8 cellular contexts compared by ENCODE assay signal in genomic region chr11:66883021-66883968, GRCh38. TPM values are rescaled to one million over a fixed set of nuclear protein-coding genes. Genes with fewer than 3 reads are reported as not detected.
DNase-seq lines count a peak whose midpoint lies in the region; ATAC-seq, FAIRE-seq and TF ChIP-seq lines count a peak whose summit lies in the region.

No MANE protein-coding gene starts in this region.

- ATAC-seq in HG02571 (IDR thresholded peaks at IDR 0.05; ENCODE audit: unreplicated experiment) (no peak), HG02840 (IDR thresholded peaks at IDR 0.05; ENCODE audit: low FRiP score, unreplicated experiment) (no peak)

- H3K4me1 ChIP-seq in kidney (ENCODE audit: control insufficient read depth in 1 of 2, insufficient read depth in 1 of 2, low read depth in 1 of 2, low read length in 2 of 2) = peaks cover 0 to 11% of the 10 kb centered on the region in 2 donors

- H3K4me3 ChIP-seq in bronchial epithelial cell (ENCODE audit: low read depth, low read length) = no peak overlapping the region
- no peak overlapping the region for H3K4me3 ChIP-seq in kidney (ENCODE audit: low read length in 2 of 2)

- TF ChIP-seq CTCF in GM10266 (IDR thresholded peaks at IDR 0.05; ENCODE audit: control insufficient read depth, insufficient read depth, low read depth, missing control alignments) (peak; percentile 81), VCaP (conservative IDR thresholded peaks at IDR 0.05) (peak; percentile 74), bronchial epithelial cell (IDR thresholded peaks at IDR 0.05; ENCODE audit: insufficient read depth, low read length, severe bottlenecking) (peak; percentile 96), kidney (IDR thresholded peaks at IDR 0.05; ENCODE audit: borderline replicate concordance, extremely low read depth, insufficient read depth) (peak; percentile 48)

- DNase-seq in GM10266 (ENCODE audit: extremely low spot score) (peak; percentile 61), NCI-H1105 treated with DMSO at 0.1 percent for 48 hours (lab: John Stamatoyannopoulos, UW) (peak; percentile 78), bronchial epithelial cell (ENCODE audit: low read depth) (peak; percentile 80), kidney (peak; percentile 43)
- peak; percentile 26 to 45 for DNase-seq in stimulated activated CD4-positive, alpha-beta T cell treated with anti-CD3 and anti-CD28 coated beads, Interleukin-15, amount 100 ng/mL, for 48 hours (ENCODE audit: low read depth in 2 of 2)

- peak overlapping the region; percentile 75; the same call in 1 of the 2 replicates for H3K27ac ChIP-seq in VCaP
- H3K27ac ChIP-seq in kidney (ENCODE audit: low read depth in 2 of 2, low read length in 2 of 2) = no peak overlapping the region

- no peak overlapping the region for H3K9ac ChIP-seq in kidney (ENCODE audit: low read length in 2 of 2)

- intact Hi-C loops in kidney (cut with DNase I) = no loop called here

- H3K36me3 ChIP-seq in bronchial epithelial cell (ENCODE audit: control insufficient read depth, insufficient read depth, low read length) (no peaks in the 10 kb centered on the region), kidney (ENCODE audit: control insufficient read depth in 1 of 2, insufficient read depth in 2 of 2, low read length in 2 of 2) (no peaks in the 10 kb centered on the region)

- FAIRE-seq in bronchial epithelial cell (lab: Jason Lieb, UNC) = peak; percentile 75
- FAIRE-seq in kidney (lab: Jason Lieb, UNC) = no peak

- no peaks in the 10 kb centered on the region for H3K27me3 ChIP-seq in bronchial epithelial cell (ENCODE audit: control insufficient read depth, insufficient read depth, low read length)

- H3K9me3 ChIP-seq in kidney (ENCODE audit: control insufficient read depth in 1 of 2, low read length in 2 of 2) = no peaks in the 10 kb centered on the region

RNA-seq across cellular contexts. Expression of gene LRFN4, which starts 26.4 kb away (rescaled TPM):
- total RNA-seq in bronchial epithelial cell (13.1 and 16.3 TPM in 2 replicates), kidney (22.3 TPM)
- 6.8 TPM for polyA plus RNA-seq in kidney (ENCODE audit: insufficient read depth, low read depth, low replicate concordance)

RNA-seq across cellular contexts. Expression of gene RCE1, which starts 40.1 kb away (rescaled TPM):
- total RNA-seq in bronchial epithelial cell (17.4 and 26.8 TPM in 2 replicates), kidney (22.3 TPM)
- polyA plus RNA-seq in kidney (ENCODE audit: insufficient read depth, low read depth, low replicate concordance) = 13.8 TPM
